ENCODE assay signal across 8 cellular contexts in genomic region chr6:13813621-13814175, GRCh38. TPM values are rescaled to one million over a fixed set of nuclear protein-coding genes. Genes with fewer than 3 reads are reported as not detected.
DNase-seq lines count a peak whose midpoint lies in the region; ATAC-seq, FAIRE-seq and TF ChIP-seq lines count a peak whose summit lies in the region.

No MANE protein-coding gene starts in this region.

- intact Hi-C loops in left colon (cut with DNase I, micrococcal nuclease), result no loop called here

- no peak for TF ChIP-seq RAD21 in A549 (conservative IDR thresholded peaks at IDR 0.05 in 1 of 2, IDR thresholded peaks at IDR 0.05 in 1 of 2)

- WGBS in A549 (ENCODE audit: missing lambda C conversion rate), result 0% methylated on average over 9 of the region's 56 CpGs

- peak overlapping the region; percentile 91 to 99 for H3K27ac ChIP-seq in A549

- no peaks in the 10 kb centered on the region for H3K9me3 ChIP-seq in A549

- H3K9me3 Mint-ChIP-seq in stimulated activated naive B cell treated with anti-CD40 and anti-IgM and Interleukin-4, amounts not matched to agents 10 μg/mL and 1 μg/mL and 100 μg/mL, for 72 hours, result no peaks in the 10 kb centered on the region

- FAIRE-seq in A549 (lab: Jason Lieb, UNC), result no peak

- DNase-seq in A549 (ENCODE audit: low read depth in 1 of 2, low spot score in 1 of 2), result peak; percentile 48 to 58
- DNase-seq in GDM1 (lab: John Stamatoyannopoulos, UW), result peak; percentile 44
- DNase-seq in MV-4-11 (lab: John Stamatoyannopoulos, UW), result peak; percentile 12
- peak; percentile 63 for DNase-seq in SW480 (ENCODE audit: low spot score)
- peak; percentile 54 for DNase-seq in dedifferentiated amniotic fluid mesenchymal stem cell (ENCODE audit: extremely low spot score)
- DNase-seq in left colon, result peak; percentile 80 to 81
- DNase-seq in stimulated activated naive B cell treated with anti-CD40 and anti-IgM and Interleukin-4, amounts not matched to agents 10 μg/mL and 1 μg/mL and 100 μg/mL, for 72 hours, result no peak

- ATAC-seq in A549 (peak; percentile 84 to 85), HG02588 (IDR thresholded peaks at IDR 0.05; ENCODE audit: unreplicated experiment) (peak; percentile 36), left colon (peak; percentile 54)
- ATAC-seq in stimulated activated naive B cell treated with anti-CD40 and anti-IgM and Interleukin-4, amounts not matched to agents 10 μg/mL and 1 μg/mL and 100 μg/mL, for 72 hours (replicated peaks), result peak; percentile 44 to 48

- H3K4me1 ChIP-seq in A549, result peaks cover 9% of the 10 kb centered on the region; the same call in 1 of the 3 replicates

- peak overlapping the region; percentile 89 to 94 for H3K4me3 Mint-ChIP-seq in stimulated activated naive B cell treated with anti-CD40 and anti-IgM and Interleukin-4, amounts not matched to agents 10 μg/mL and 1 μg/mL and 100 μg/mL, for 72 hours

- H3K4me1 Mint-ChIP-seq in stimulated activated naive B cell treated with anti-CD40 and anti-IgM and Interleukin-4, amounts not matched to agents 10 μg/mL and 1 μg/mL and 100 μg/mL, for 72 hours, result peaks cover 30 to 48% of the 10 kb centered on the region in 2 donors

- CTCF ChIA-PET in A549 (lab: Yijun Ruan, JAX), result interaction anchor here (0.7 kb wide), 1 partner anchor 19 kb away, joined by 5 read pairs; no protein-coding TSS in a partner anchor

- H3K4me2 ChIP-seq in A549, result peak overlapping the region; percentile 75

- peak overlapping the region; percentile 73 for H3K4me3 ChIP-seq in A549

- POLR2A ChIA-PET in A549 (lab: Yijun Ruan, JAX), result interaction anchor here (0.6 to 1.4 kb wide), 2 partner anchors 199 to 1581 kb away, joined by 4 to 5 read pairs; partner anchors contain the start of gene NOL7

- TF ChIP-seq POLR2A in A549 (IDR thresholded peaks at IDR 0.05; ENCODE audit: low read length), result no peak

- H3K27me3 Mint-ChIP-seq in stimulated activated naive B cell treated with anti-CD40 and anti-IgM and Interleukin-4, amounts not matched to agents 10 μg/mL and 1 μg/mL and 100 μg/mL, for 72 hours, result no peaks in the 10 kb centered on the region

- H3K36me3 Mint-ChIP-seq in stimulated activated naive B cell treated with anti-CD40 and anti-IgM and Interleukin-4, amounts not matched to agents 10 μg/mL and 1 μg/mL and 100 μg/mL, for 72 hours, result peaks cover 3 to 4% of the 10 kb centered on the region in 2 donors

- peak overlapping the region; percentile 85 for H3K27ac Mint-ChIP-seq in stimulated activated naive B cell treated with anti-CD40 and anti-IgM and Interleukin-4, amounts not matched to agents 10 μg/mL and 1 μg/mL and 100 μg/mL, for 72 hours

- no peak for TF ChIP-seq EP300 in A549 (IDR thresholded peaks at IDR 0.05)

- no peak for TF ChIP-seq CTCF in A549 (IDR thresholded peaks at IDR 0.05)

TF ChIP-seq in A549, 52 proteins besides CTCF, POLR2A, EP300 and RAD21:
- TF ChIP-seq EHMT2 (IDR thresholded peaks at IDR 0.05; ENCODE audit: low read depth) (no peak), RCOR1 (IDR thresholded peaks at IDR 0.05; ENCODE audit: low read depth, low read length) (no peak), CEBPB (IDR thresholded peaks at IDR 0.05) (no peak), NR3C1 (IDR thresholded peaks at IDR 0.05) (no peak), HOXB13 (CRISPR knock-in tag; IDR thresholded peaks at IDR 0.05; ENCODE audit: low read depth) (no peak), FOSB (CRISPR knock-in tag; IDR thresholded peaks at IDR 0.05) (no peak), JUN (IDR thresholded peaks at IDR 0.05) (no peak), MAZ (IDR thresholded peaks at IDR 0.05; ENCODE audit: borderline replicate concordance, low read depth, low read length) (no peak), REST (IDR thresholded peaks at IDR 0.05) (0 out of 2 replicates have a peak, but pooled peaks have one; percentile 23), PHF8 (IDR thresholded peaks at IDR 0.05; ENCODE audit: borderline replicate concordance, low read depth) (no peak), E2F6 (IDR thresholded peaks at IDR 0.05; ENCODE audit: borderline replicate concordance, low read depth) (0 out of 2 replicates have a peak, but pooled peaks have one; percentile 2), TFCP2L1 (CRISPR knock-in tag; IDR thresholded peaks at IDR 0.05) (no peak), CBX8 (IDR thresholded peaks at IDR 0.05) (no peak)

RNA-seq across cellular contexts. Expression of gene MCUR1, which starts 0.7 kb away (rescaled TPM):
- polyA plus RNA-seq in A549 (2011; rRNA removed) (13.1 and 15.6 TPM in 2 replicates), A549 (2017; fragmentation: RNase III; extraction: RNeasy Plus Mini Kit Qiagen cat#74134 plus additional on column Dnase treatment) (11.6 to 14.1 TPM (median 11.6 TPM) in 3 replicates)
- polyA plus RNA-seq in A549 (2012; cell fraction: cytosol; rRNA removed), result 5.6 and 7.2 TPM in 2 replicates
- 3.3 and 4.9 TPM in 2 replicates for polyA plus RNA-seq in A549 (2012; cell fraction: nucleus; rRNA removed)
- 5.5 and 5.6 TPM in 2 replicates for polyA minus RNA-seq in A549 (2011; rRNA and poly(A)+ RNA removed)
- total RNA-seq in left colon, result 10 to 100 TPM; 41.3 to 47.9 TPM
